ENCODE assay signal across 8 cellular contexts in the genomic region with DNA sequence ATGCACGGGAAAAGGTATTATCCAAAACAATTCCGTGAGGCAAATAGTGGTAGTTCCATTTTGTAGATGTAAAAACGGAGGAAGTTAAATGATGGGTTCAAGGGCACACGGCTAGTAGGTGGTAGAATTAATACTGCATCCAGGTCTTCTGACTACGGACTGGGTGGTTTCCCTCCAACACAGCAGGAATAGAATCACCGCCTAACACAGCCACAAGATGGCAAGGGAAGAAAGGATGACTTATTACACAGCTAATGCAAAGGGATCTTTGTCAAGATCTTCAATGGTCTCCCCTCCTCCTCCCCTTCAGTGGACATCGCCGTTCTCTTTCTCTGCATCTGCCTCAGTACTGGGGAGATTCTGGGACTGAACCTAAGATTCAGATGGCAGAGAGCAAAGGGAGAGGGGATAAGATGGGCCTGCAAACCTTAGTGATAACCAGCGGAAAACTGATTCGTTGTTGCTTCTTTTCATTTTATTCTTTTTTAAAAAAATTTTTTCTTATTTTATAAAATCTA. TPM values are rescaled to one million over a fixed set of nuclear protein-coding genes. Genes with fewer than 3 reads are reported as not detected.
DNase-seq lines count a peak whose midpoint lies in the region; ATAC-seq and FAIRE-seq lines count a peak whose summit lies in the region.

No MANE protein-coding gene starts in this region.

- DNase-seq in DMS53 treated with DMSO at 0.1 percent for 48 hours (lab: John Stamatoyannopoulos, UW; ENCODE audit: unreplicated experiment): peak; percentile 14
- peak; percentile 49 for DNase-seq in RCC 7860 (ENCODE audit: low spot score)
- peak; percentile 68 for DNase-seq in cerebellar cortex (ENCODE audit: low spot score)
- no peak for DNase-seq in left lobe of liver (ENCODE audit: low spot score)
- DNase-seq in stimulated activated naive CD4-positive, alpha-beta T cell treated with Interleukin-2 at 50 U/mL for 16 hours (lab: John Stamatoyannopoulos, UW): peak; percentile 3
- no peak for DNase-seq in NCI-H1048 (lab: John Stamatoyannopoulos, UW)

- ATAC-seq in GM19455 (IDR thresholded peaks at IDR 0.05; ENCODE audit: unreplicated experiment) (peak; percentile 29), HG03575 (IDR thresholded peaks at IDR 0.05; ENCODE audit: extremely low read depth, insufficient number of reproducible peaks, low FRiP score, unreplicated experiment) (peak; percentile 12), left lobe of liver (peak; percentile 61)

- no peak for FAIRE-seq in RCC 7860 (lab: Jason Lieb, UNC)

RNA-seq across cellular contexts. Expression of a gene that starts 0.6 kb away (rescaled TPM):
- 7.0 TPM for total RNA-seq in left lobe of liver

Comparison
In these comparisons a context has a peak if more than half of its experiments do, and no peak if none do; other contexts are left out.
1. DNase-seq: peak in DMS53 treated with DMSO at 0.1 percent for 48 hours (single experiment), RCC 7860 (single experiment), cerebellar cortex (single experiment) and stimulated activated naive CD4-positive, alpha-beta T cell treated with Interleukin-2 at 50 U/mL for 16 hours (single experiment); none in left lobe of liver (single experiment) and NCI-H1048 (single experiment).
2. Peak in every context shown above with its lines, with median percentiles within 50 percentile points of each other: ATAC-seq.